In genomic region chr16:30334473-30334985, GRCh38 we compare ENCODE assay signal across 8 cellular contexts. TPM values are rescaled to one million over a fixed set of nuclear protein-coding genes. Genes with fewer than 3 reads are reported as not detected.
DNase-seq lines count a peak whose midpoint lies in the region; TF ChIP-seq lines count a peak whose summit lies in the region.
"Not testable (repeated sequence)": the region's sequence is repeated elsewhere in the genome, so short reads cannot be mapped to it uniquely, and the experiment has no call there.

No MANE protein-coding gene starts in this region.

- DNase-seq in ELR (ENCODE audit: low read depth) (peak; percentile 86), HAP-1 (ENCODE audit: low spot score in 2 of 2) (peak; percentile 54 to 86), SK-MEL-5 (ENCODE audit: low read depth, low spot score) (peak; percentile 72), foreskin fibroblast (peak; percentile 79 to 92), neural progenitor cell (ENCODE audit: low spot score) (peak; percentile 91)
- not testable (repeated sequence) for DNase-seq in LNCaP clone FGC (ENCODE audit: low read depth)
- DNase-seq in activated effector memory CD4-positive, alpha-beta T cell treated with anti-CD3 and anti-CD28 coated beads, Interleukin-2, amount 50 U/mL, for 16 hours = peak; percentile 95
- peak; percentile 82 for DNase-seq in stimulated activated naive CD4-positive, alpha-beta T cell treated with Interleukin-2 at 50 U/mL for 16 hours (lab: John Stamatoyannopoulos, UW)

- H3K4me3 ChIP-seq in HAP-1 = peak overlapping the region; percentile 95
- peak overlapping the region; percentile 65 for H3K4me3 ChIP-seq in LNCaP clone FGC (ENCODE audit: low read depth, low read length)
- peak overlapping the region; percentile 62 to 65 for H3K4me3 ChIP-seq in foreskin fibroblast (ENCODE audit: low read depth in 1 of 2, low read length in 2 of 2)
- H3K4me3 ChIP-seq in neural progenitor cell = peak overlapping the region; percentile 88

- H3K36me3 ChIP-seq in HAP-1 (replicated peaks); neural progenitor cell: not testable (repeated sequence)

- H3K79me2 ChIP-seq in neural progenitor cell (ENCODE audit: low read depth) = peaks cover 48% of the 10 kb centered on the region

- not testable (repeated sequence) for H3K27me3 ChIP-seq in HAP-1 (ENCODE audit: low read depth); neural progenitor cell

- H3K27me3 Mint-ChIP-seq in neural progenitor cell (ENCODE audit: insufficient read depth, low read depth) = not testable (repeated sequence)

- peaks cover 13% of the 10 kb centered on the region for H3K4me1 Mint-ChIP-seq in neural progenitor cell

- not testable (repeated sequence) for H3F3A ChIP-seq in neural progenitor cell (ENCODE audit: low read depth)

- H4K20me1 ChIP-seq in neural progenitor cell (ENCODE audit: low read depth) = not testable (repeated sequence)

- not testable (repeated sequence) for H3K9me3 ChIP-seq in HAP-1; neural progenitor cell (ENCODE audit: low read depth)

- H2AFZ ChIP-seq in neural progenitor cell (replicated peaks) = peak overlapping the region; percentile 89

- H3K4me2 ChIP-seq in neural progenitor cell = peak overlapping the region; percentile 71

- not testable (repeated sequence) for H3K9me3 Mint-ChIP-seq in neural progenitor cell

- H3K27ac Mint-ChIP-seq in neural progenitor cell = peak overlapping the region; percentile 99

- in situ Hi-C loops in HAP-1 (cut with MboI; ENCODE audit: low sequenced_read_pairs); SK-MEL-5 (cut with HindIII; ENCODE audit: low pct_unique_long_range_greater_than_20kb, low sequenced_read_pairs): not testable (repeated sequence)

- not testable (repeated sequence) for H3K4me1 ChIP-seq in HAP-1, neural progenitor cell

- peak overlapping the region; percentile 95 for H3K27ac ChIP-seq in neural progenitor cell

- H3K36me3 Mint-ChIP-seq in neural progenitor cell = not testable (repeated sequence)

- not testable (repeated sequence) for TF ChIP-seq CTCF in LNCaP clone FGC (IDR thresholded peaks at IDR 0.05; ENCODE audit: control insufficient read depth, extremely low read depth, insufficient read depth); foreskin fibroblast (IDR thresholded peaks at IDR 0.05; ENCODE audit: low read depth, low read length); neural progenitor cell (IDR thresholded peaks at IDR 0.05)

- H3K9ac ChIP-seq in neural progenitor cell = not testable (repeated sequence)

- H3K4me3 Mint-ChIP-seq in neural progenitor cell = peak overlapping the region; percentile 99

RNA-seq across cellular contexts. Expression of gene CD2BP2, which starts 20.6 kb away (rescaled TPM):
- total RNA-seq in SK-MEL-5 (2014; rRNA removed; shearing (Covaris generic)) = 38.8 and 43.5 TPM in 2 replicates
- polyA plus RNA-seq in SK-MEL-5 (2015; cell fraction: cytosol; rRNA removed) = 39.0 and 45.0 TPM in 2 replicates
- 59.3 and 66.9 TPM in 2 replicates for polyA plus RNA-seq in SK-MEL-5 (2015; cell fraction: nucleus; rRNA removed)
- 30.4 and 55.1 TPM in 2 replicates for total RNA-seq in neural progenitor cell (ENCODE audit: low replicate concordance)

RNA-seq across cellular contexts. Expression of gene TBC1D10B, which starts 35.8 kb away (rescaled TPM):
- 12.6 and 14.6 TPM in 2 replicates for total RNA-seq in SK-MEL-5 (2014; rRNA removed; shearing (Covaris generic))
- 23.0 and 25.9 TPM in 2 replicates for polyA plus RNA-seq in SK-MEL-5 (2015; cell fraction: cytosol; rRNA removed)
- 16.9 and 25.4 TPM in 2 replicates for polyA plus RNA-seq in SK-MEL-5 (2015; cell fraction: nucleus; rRNA removed)
- total RNA-seq in neural progenitor cell (ENCODE audit: low replicate concordance) = 8.2 and 23.4 TPM in 2 replicates

RNA-seq across cellular contexts. Expression of gene MYL11, which starts 40.1 kb away (rescaled TPM):
- total RNA-seq in SK-MEL-5 (2014; rRNA removed; shearing (Covaris generic)) = not detected in 2 replicates
- polyA plus RNA-seq in SK-MEL-5 (2015; cell fraction: cytosol; rRNA removed) = not detected in 2 replicates
- polyA plus RNA-seq in SK-MEL-5 (2015; cell fraction: nucleus; rRNA removed) = not detected in 2 replicates
- total RNA-seq in neural progenitor cell (ENCODE audit: low replicate concordance) = 0.68 and 4.1 TPM in 2 replicates

RNA-seq across cellular contexts. Expression of gene SEPTIN1, which starts 47.8 kb away (rescaled TPM):
- not detected in 2 replicates for total RNA-seq in SK-MEL-5 (2014; rRNA removed; shearing (Covaris generic))
- polyA plus RNA-seq in SK-MEL-5 (2015; cell fraction: cytosol; rRNA removed) = 0.08 TPM in 2 replicates
- polyA plus RNA-seq in SK-MEL-5 (2015; cell fraction: nucleus; rRNA removed) = not detected in 2 replicates
- total RNA-seq in neural progenitor cell (ENCODE audit: low replicate concordance) = 1.1 TPM in 1 of 2 replicates, not detected in the other
